Comparison of ENCODE assay signal across 12 cellular contexts in genomic region chr21:33932731-33933130, GRCh38. TPM values are rescaled to one million over a fixed set of nuclear protein-coding genes. Genes with fewer than 3 reads are reported as not detected.
DNase-seq lines count a peak whose midpoint lies in the region; ATAC-seq and TF ChIP-seq lines count a peak whose summit lies in the region.
"Had no signal": no experiment of that assay in that cellular context is flagged by ENCODE, and none has a peak within 500 bp of the region (broad histone marks: within the 10 kb centered on the region; RNA-seq: fewer than 3 reads in every experiment).

No MANE protein-coding gene starts in this region.

- no peak overlapping the region for H2AFZ ChIP-seq in Karpas-422 (ENCODE audit: low read length)

- H3K4me1 ChIP-seq in Karpas-422 (ENCODE audit: low read length) = peaks cover 20% of the 10 kb centered on the region

- H3K27me3 Mint-ChIP-seq in CD14-positive monocyte (ENCODE audit: low read depth in 3 of 3) (peaks cover 0 to 2% (median 0%) of the 10 kb centered on the region in 3 donors), neural crest cell (ENCODE audit: low read depth) (no peaks in the 10 kb centered on the region)
- H3K27me3 Mint-ChIP-seq in dendritic cell treated with granulocyte-macrophage colony-stimulating factor and Interleukin-4, amounts not matched to agents 40 ng/mL and 50 ng/mL, for 4 days = no peaks in the 10 kb centered on the region

- intact Hi-C loops in CD14-positive monocyte (cut with micrococcal nuclease) = no loop called here
- intact Hi-C loops in dendritic cell treated with granulocyte-macrophage colony-stimulating factor and Interleukin-4, amounts not matched to agents 40 ng/mL and 50 ng/mL, for 4 days (cut with micrococcal nuclease) = no loop called here

- H3K27ac ChIP-seq in Karpas-422 (ENCODE audit: low read length) = no peak overlapping the region

- H3K36me3 Mint-ChIP-seq in CD14-positive monocyte (no peaks in the 10 kb centered on the region), neural crest cell (ENCODE audit: low read depth) (peaks cover 11% of the 10 kb centered on the region)
- H3K36me3 Mint-ChIP-seq in dendritic cell treated with granulocyte-macrophage colony-stimulating factor and Interleukin-4, amounts not matched to agents 40 ng/mL and 50 ng/mL, for 4 days (ENCODE audit: low read depth) = no peaks in the 10 kb centered on the region

- H3K4me1 Mint-ChIP-seq in CD14-positive monocyte (peaks cover 42% of the 10 kb centered on the region), neural crest cell (peaks cover 25% of the 10 kb centered on the region)
- H3K4me1 Mint-ChIP-seq in dendritic cell treated with granulocyte-macrophage colony-stimulating factor and Interleukin-4, amounts not matched to agents 40 ng/mL and 50 ng/mL, for 4 days (ENCODE audit: low read depth) = peaks cover 39% of the 10 kb centered on the region

- no peaks in the 10 kb centered on the region for H3K79me2 ChIP-seq in Karpas-422 (ENCODE audit: low read length)

- H3K36me3 ChIP-seq in Karpas-422 (ENCODE audit: insufficient read depth, low read length) = no peaks in the 10 kb centered on the region
- H3K36me3 ChIP-seq: SJSA1 had no signal

- no peak for DNase-seq in CD14-positive monocyte (ENCODE audit: low spot score)
- no peak for DNase-seq in Karpas-422
- DNase-seq in neural crest cell (ENCODE audit: low read depth, low spot score) = no peak
- no peak for DNase-seq in pons (ENCODE audit: low spot score)
- DNase-seq: effector CD8-positive, alpha-beta T cell; NCI-H2107; stimulated activated CD4-positive, alpha-beta T cell treated with anti-CD3 and anti-CD28 coated beads, Interleukin-12 subunit alpha, Interleukin-12 subunit beta, amount 100 ng/mL, for 4 hours had no signal

- no peaks in the 10 kb centered on the region for H3K9me2 ChIP-seq in Karpas-422 (replicated peaks; ENCODE audit: insufficient read depth, low read length)

- no peak for ATAC-seq in GM21390 (IDR thresholded peaks at IDR 0.05; ENCODE audit: unreplicated experiment)
- no peak for ATAC-seq in GM18873 (IDR thresholded peaks at IDR 0.05; ENCODE audit: low FRiP score, unreplicated experiment)
- no peak for ATAC-seq in GM19463 (IDR thresholded peaks at IDR 0.05; ENCODE audit: unreplicated experiment)

- H3K4me3 ChIP-seq in Karpas-422 (ENCODE audit: low read length) = peak overlapping the region; percentile 47; the same call in 1 of the 2 replicates

- no peaks in the 10 kb centered on the region for H3K27me3 ChIP-seq in Karpas-422 (ENCODE audit: low read length)
- H3K27me3 ChIP-seq: SJSA1 had no signal

- H3K27ac Mint-ChIP-seq in CD14-positive monocyte = peak overlapping the region in 6 of 7 donors; percentile 35 to 97 (median 93)
- peak overlapping the region; percentile 87 for H3K27ac Mint-ChIP-seq in dendritic cell treated with granulocyte-macrophage colony-stimulating factor and Interleukin-4, amounts not matched to agents 40 ng/mL and 50 ng/mL, for 4 days
- H3K27ac Mint-ChIP-seq in neural crest cell (ENCODE audit: unreplicated experiment) = no peak overlapping the region

- H3K9me3 Mint-ChIP-seq in CD14-positive monocyte = no peaks in the 10 kb centered on the region
- no peaks in the 10 kb centered on the region for H3K9me3 Mint-ChIP-seq in dendritic cell treated with granulocyte-macrophage colony-stimulating factor and Interleukin-4, amounts not matched to agents 40 ng/mL and 50 ng/mL, for 4 days
- no peaks in the 10 kb centered on the region for H3K9me3 Mint-ChIP-seq in neural crest cell

- H3K4me3 Mint-ChIP-seq in CD14-positive monocyte (peak overlapping the region; percentile 90 to 97), neural crest cell (peak overlapping the region; percentile 92)
- H3K4me3 Mint-ChIP-seq in dendritic cell treated with granulocyte-macrophage colony-stimulating factor and Interleukin-4, amounts not matched to agents 40 ng/mL and 50 ng/mL, for 4 days = no peak overlapping the region

- TF ChIP-seq CTCF in CD14-positive monocyte (IDR thresholded peaks at IDR 0.05) (no peak), neural crest cell (conservative IDR thresholded peaks at IDR 0.05) (no peak)

- peak overlapping the region; percentile 58 for H3K4me2 ChIP-seq in Karpas-422 (ENCODE audit: low read depth, low read length, poor library complexity, severe bottlenecking)

- H3K9ac ChIP-seq in Karpas-422 (ENCODE audit: low read length) = peak overlapping the region; percentile 45

- no peaks in the 10 kb centered on the region for H4K20me1 ChIP-seq in Karpas-422 (ENCODE audit: insufficient read depth, low read depth, low read length)

- H3K9me3 ChIP-seq in Karpas-422 (ENCODE audit: low read length) = no peaks in the 10 kb centered on the region
- H3K9me3 ChIP-seq: SJSA1 had no signal

RNA-seq across cellular contexts. Expression of gene ATP5PO, which starts 17.1 kb away (rescaled TPM):
- polyA plus RNA-seq in CD14-positive monocyte = 100 to 1,000 TPM; 393 to 397 TPM
- 310 and 335 TPM in 2 replicates for total RNA-seq in Karpas-422 (2014; rRNA removed; shearing (Covaris generic); ENCODE audit: low replicate concordance)
- 231 and 234 TPM in 2 replicates for total RNA-seq in neural crest cell
